Comparison of ENCODE assay signal across 8 cellular contexts in the genomic region with DNA sequence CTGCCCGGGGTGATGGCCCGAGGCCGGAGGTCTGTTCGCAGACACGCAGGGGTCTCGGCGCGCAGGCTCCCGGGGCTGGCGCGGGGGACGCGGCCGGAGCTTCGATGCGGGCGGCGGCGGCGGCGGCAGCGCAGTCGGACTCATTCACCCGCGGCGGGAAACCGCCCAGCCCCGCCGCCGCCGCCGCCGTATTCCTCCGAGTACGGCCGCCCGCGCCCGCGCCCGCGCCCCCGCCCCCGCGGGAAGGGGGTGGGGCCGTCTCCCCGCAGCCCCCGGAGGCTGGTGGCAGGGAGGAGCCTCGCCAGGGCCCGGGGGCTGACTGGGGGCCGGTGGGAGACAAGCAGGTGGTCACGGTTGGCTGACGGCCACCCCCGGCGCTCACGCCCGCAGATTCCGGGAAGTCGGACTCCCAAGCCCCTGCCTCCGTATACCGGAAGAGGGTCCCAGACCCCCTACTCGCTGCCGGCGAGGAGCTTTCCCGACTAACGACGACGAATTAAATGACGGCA. TPM values are rescaled to one million over a fixed set of nuclear protein-coding genes. Genes with fewer than 3 reads are reported as not detected.
A peak's percentile ranks its signal among the peaks of the same experiment; 100 is the strongest.
DNase-seq lines count a peak whose midpoint lies in the region; ATAC-seq and TF ChIP-seq lines count a peak whose summit lies in the region.

A gene with protein sequence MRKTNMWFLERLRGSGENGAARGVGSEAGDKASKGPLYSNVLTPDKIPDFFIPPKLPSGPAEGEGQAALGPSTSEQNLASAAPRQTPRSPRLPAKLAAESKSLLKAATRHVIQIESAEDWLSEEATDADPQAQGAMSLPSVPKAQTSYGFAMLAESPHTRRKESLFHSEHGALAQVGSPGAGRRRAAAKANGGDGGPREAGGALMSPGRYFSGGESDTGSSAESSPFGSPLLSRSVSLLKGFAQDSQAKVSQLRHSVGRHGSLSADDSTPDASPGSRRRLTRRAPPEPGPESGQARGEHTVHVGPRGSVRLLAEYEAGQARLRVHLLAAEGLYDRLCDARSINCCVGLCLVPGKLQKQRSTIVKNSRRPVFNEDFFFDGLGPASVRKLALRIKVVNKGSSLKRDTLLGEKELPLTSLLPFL (minus strand): TSS at position 142 of the 509 bp plus-strand sequence. CDS start 786 bp downstream, outside the sequence.

- ATAC-seq in stimulated activated naive B cell treated with anti-CD40 and anti-IgM and Interleukin-4, amounts not matched to agents 10 μg/mL and 1 μg/mL and 100 μg/mL, for 72 hours (replicated peaks), result peak in 1 of 2 donors; percentile 19
- ATAC-seq in HG03095 (IDR thresholded peaks at IDR 0.05; ENCODE audit: unreplicated experiment), result no peak

- H3K27ac Mint-ChIP-seq in stimulated activated naive B cell treated with anti-CD40 and anti-IgM and Interleukin-4, amounts not matched to agents 10 μg/mL and 1 μg/mL and 100 μg/mL, for 72 hours, result peak within 1 kb of the TSS; percentile 73

- H3K27me3 ChIP-seq in BLaER1, result peaks cover 7% of the 10 kb centered on the region; the same call in 1 of the 2 replicates
- H3K27me3 ChIP-seq in kidney epithelial cell (ENCODE audit: control insufficient read depth, insufficient read depth, low read length), result peaks cover 64% of the 10 kb centered on the region

- H3K4me2 ChIP-seq in BLaER1, result peak within 1 kb of the TSS; percentile 96

- peak within 1 kb of the TSS; percentile 68 to 82 for H3K4me3 Mint-ChIP-seq in stimulated activated naive B cell treated with anti-CD40 and anti-IgM and Interleukin-4, amounts not matched to agents 10 μg/mL and 1 μg/mL and 100 μg/mL, for 72 hours

- DNase-seq in NCI-H2196 treated with DMSO at 0.1 percent for 48 hours (lab: John Stamatoyannopoulos, UW; ENCODE audit: unreplicated experiment), result peak; percentile 6
- DNase-seq in astrocyte of the cerebellum (ENCODE audit: low read depth), result no peak
- DNase-seq in kidney epithelial cell (ENCODE audit: low read depth), result no peak
- no peak for DNase-seq in stimulated activated naive B cell treated with anti-CD40 and anti-IgM and Interleukin-4, amounts not matched to agents 10 μg/mL and 1 μg/mL and 100 μg/mL, for 72 hours
- no peak for DNase-seq in NCI-H446 treated with DMSO at 0.1 percent for 48 hours (lab: John Stamatoyannopoulos, UW)
- no peak for DNase-seq in OCI-M2 (lab: John Stamatoyannopoulos, UW; ENCODE audit: unreplicated experiment)

- peak within 1 kb of the TSS; percentile 38; the same call in 1 of the 2 replicates for H3K27ac ChIP-seq in BLaER1

- in situ Hi-C loops in astrocyte of the cerebellum (cut with HindIII; ENCODE audit: low sequenced_read_pairs), result no loop called here

- H3K9me3 ChIP-seq in BLaER1, result no peaks in the 10 kb centered on the region

- peaks cover 7 to 39% of the 10 kb centered on the region in 2 donors for H3K27me3 Mint-ChIP-seq in stimulated activated naive B cell treated with anti-CD40 and anti-IgM and Interleukin-4, amounts not matched to agents 10 μg/mL and 1 μg/mL and 100 μg/mL, for 72 hours

- H3K36me3 ChIP-seq in BLaER1 (no peaks in the 10 kb centered on the region), kidney epithelial cell (ENCODE audit: control insufficient read depth, insufficient read depth, low read length) (no peaks in the 10 kb centered on the region)

- H3K36me3 Mint-ChIP-seq in stimulated activated naive B cell treated with anti-CD40 and anti-IgM and Interleukin-4, amounts not matched to agents 10 μg/mL and 1 μg/mL and 100 μg/mL, for 72 hours, result no peaks in the 10 kb centered on the region

- H3K4me1 ChIP-seq in BLaER1, result peaks cover 44% of the 10 kb centered on the region

- no peaks in the 10 kb centered on the region; the same call in 1 of the 2 replicates for H4K20me1 ChIP-seq in BLaER1

- peak within 1 kb of the TSS; percentile 70 for H3K4me3 ChIP-seq in BLaER1
- H3K4me3 ChIP-seq in astrocyte of the cerebellum (ENCODE audit: low read depth, low read length), result peak within 1 kb of the TSS; percentile 20
- H3K4me3 ChIP-seq in kidney epithelial cell (ENCODE audit: low read depth, low read length), result peak within 1 kb of the TSS; percentile 27

- no peaks in the 10 kb centered on the region for H3K9me3 Mint-ChIP-seq in stimulated activated naive B cell treated with anti-CD40 and anti-IgM and Interleukin-4, amounts not matched to agents 10 μg/mL and 1 μg/mL and 100 μg/mL, for 72 hours

- peaks cover 6% of the 10 kb centered on the region in 2 donors for H3K4me1 Mint-ChIP-seq in stimulated activated naive B cell treated with anti-CD40 and anti-IgM and Interleukin-4, amounts not matched to agents 10 μg/mL and 1 μg/mL and 100 μg/mL, for 72 hours

- H3K9ac ChIP-seq in BLaER1, result peak within 1 kb of the TSS; percentile 64; the same call in 1 of the 2 replicates

- TF ChIP-seq CTCF in astrocyte of the cerebellum (IDR thresholded peaks at IDR 0.05; ENCODE audit: low read depth, low read length, missing control alignments) (no peak), kidney epithelial cell (IDR thresholded peaks at IDR 0.05; ENCODE audit: insufficient read depth, low read length, poor library complexity, severe bottlenecking) (no peak)

RNA-seq across cellular contexts. Expression of the gene that starts here (rescaled TPM):
- total RNA-seq in kidney epithelial cell, result not detected in 2 replicates

Comparison
In these comparisons a context has a peak if more than half of its experiments do, and no peak if none do; other contexts are left out.
1. H3K4me3 ChIP-seq: peak in every context shown above with its lines; median percentile 70 in BLaER1; 27 in kidney epithelial cell; 20 in astrocyte of the cerebellum.